17 cellular contexts compared by ENCODE assay signal in the genomic region with DNA sequence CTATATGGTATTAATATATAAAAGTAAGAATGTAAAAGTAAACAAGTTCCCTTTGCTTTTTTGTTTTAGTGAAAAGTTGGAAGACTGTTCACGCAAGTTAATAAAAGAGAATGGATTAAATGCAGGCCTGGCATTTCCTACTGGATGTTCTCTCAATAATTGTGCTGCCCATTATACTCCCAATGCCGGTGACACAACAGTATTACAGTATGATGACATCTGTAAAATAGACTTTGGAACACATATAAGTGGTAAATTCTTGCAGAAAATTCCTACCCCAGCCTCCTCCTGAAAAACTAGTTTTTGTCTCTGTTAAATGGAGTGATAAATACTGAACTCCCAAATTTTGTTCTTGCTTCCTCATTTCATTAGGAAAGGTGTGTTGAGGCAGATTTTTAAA. TPM values are rescaled to one million over a fixed set of nuclear protein-coding genes. Genes with fewer than 3 reads are reported as not detected.
DNase-seq lines count a peak whose midpoint lies in the region; ATAC-seq, FAIRE-seq and TF ChIP-seq lines count a peak whose summit lies in the region.
"Had no signal": no experiment of that assay in that cellular context is flagged by ENCODE, and none has a peak within 500 bp of the region (broad histone marks: within the 10 kb centered on the region; RNA-seq: fewer than 3 reads in every experiment).

No MANE protein-coding gene starts in this region.

- no peak overlapping the region for H3K9ac ChIP-seq in HepG2 (ENCODE audit: insufficient read depth, low read depth, low read length)

- TF ChIP-seq POLR2A in HepG2 (IDR thresholded peaks at IDR 0.05; ENCODE audit: insufficient read depth in 1 of 2, low read depth in 2 of 2, low read length in 2 of 2) = no peak

- H3K9me3 ChIP-seq in CD4-positive, CD25-positive, alpha-beta regulatory T cell (ENCODE audit: control insufficient read depth in 2 of 2, low read length in 2 of 2) = no peaks in the 10 kb centered on the region
- H3K9me3 ChIP-seq in HepG2 (ENCODE audit: low read length) = no peaks in the 10 kb centered on the region
- H3K9me3 ChIP-seq: Caco-2 had no signal

- H3K79me2 ChIP-seq in HepG2 (ENCODE audit: insufficient read depth, low read length) = peaks cover 10% of the 10 kb centered on the region

- peaks cover 13 to 21% (median 15%) of the 10 kb centered on the region in 4 donors for H3K4me1 Mint-ChIP-seq in CD4-positive, CD25-positive, alpha-beta regulatory T cell
- H3K4me1 Mint-ChIP-seq in memory B cell = peaks cover 2% of the 10 kb centered on the region
- peaks cover 7% of the 10 kb centered on the region for H3K4me1 Mint-ChIP-seq in activated CD4-positive, alpha-beta T cell treated with anti-CD3 and anti-CD28 coated beads for 36 hours

- intact Hi-C loops in HepG2 (cut with micrococcal nuclease; ENCODE audit: unreplicated experiment) = no loop called here
- intact Hi-C loops in activated CD4-positive, alpha-beta T cell treated with anti-CD3 and anti-CD28 coated beads for 36 hours (cut with DNase I, micrococcal nuclease) = no loop called here

- CTCF ChIA-PET in HepG2 (lab: Yijun Ruan, JAX; ENCODE audit: low intra/inter-chr PET ratio, low total read pairs) = no interaction called here
- CTCF ChIA-PET in activated CD4-positive, alpha-beta T cell treated with anti-CD3 and anti-CD28 coated beads for 36 hours (lab: Charles Lee) = no interaction called here

- in situ Hi-C loops in HepG2 (cut with HindIII; ENCODE audit: extremely low pct_ligation_motif_present, low pct_unique_long_range_greater_than_20kb) = no loop called here

- H3K4me3 ChIP-seq in CD4-positive, CD25-positive, alpha-beta regulatory T cell (ENCODE audit: low read depth, low read length) = no peak overlapping the region
- H3K4me3 ChIP-seq in HepG2 (replicated peaks in 1 of 3; ENCODE audit: insufficient read depth in 1 of 3, low read depth in 2 of 3, low read length in 3 of 3) = no peak overlapping the region

- no peak overlapping the region for H3K4me2 ChIP-seq in HepG2 (ENCODE audit: low read depth, low read length)

- H3K36me3 ChIP-seq in CD4-positive, CD25-positive, alpha-beta regulatory T cell (ENCODE audit: control insufficient read depth, insufficient read depth, low read length) = peaks cover 66% of the 10 kb centered on the region
- H3K36me3 ChIP-seq in HepG2 (replicated peaks in 1 of 2; ENCODE audit: control insufficient read depth in 1 of 2, insufficient read depth in 2 of 2, low read length in 2 of 2) = peaks cover 9 to 77% of the 10 kb centered on the region in 2 experiments; a peak in 4 of 5 replicates

- WGBS in HepG2 (ENCODE audit: low lambda C conversion rate) = 82% methylated on average over 2 of the region's 2 CpGs

- POLR2A ChIA-PET in HepG2 (lab: Yijun Ruan, JAX) = no interaction called here
- POLR2A ChIA-PET in activated CD4-positive, alpha-beta T cell treated with anti-CD3 and anti-CD28 coated beads for 36 hours (lab: Charles Lee) = no interaction called here

- peaks cover 54% of the 10 kb centered on the region for H3K36me3 Mint-ChIP-seq in CD4-positive, CD25-positive, alpha-beta regulatory T cell
- peaks cover 37% of the 10 kb centered on the region for H3K36me3 Mint-ChIP-seq in memory B cell
- peaks cover 59% of the 10 kb centered on the region for H3K36me3 Mint-ChIP-seq in activated CD4-positive, alpha-beta T cell treated with anti-CD3 and anti-CD28 coated beads for 36 hours (ENCODE audit: low read depth)

- no peak overlapping the region for H3K4me3 Mint-ChIP-seq in CD4-positive, CD25-positive, alpha-beta regulatory T cell
- H3K4me3 Mint-ChIP-seq in memory B cell = no peak overlapping the region
- H3K4me3 Mint-ChIP-seq in activated CD4-positive, alpha-beta T cell treated with anti-CD3 and anti-CD28 coated beads for 36 hours = no peak overlapping the region
- H3K4me3 Mint-ChIP-seq: CD8-positive, alpha-beta T cell had no signal

- TF ChIP-seq CTCF in VCaP (conservative IDR thresholded peaks at IDR 0.05) = no peak
- TF ChIP-seq CTCF in HepG2 (CRISPR knock-in tag; IDR thresholded peaks at IDR 0.05) = no peak

- no peaks in the 10 kb centered on the region for H3K4me1 ChIP-seq in CD4-positive, CD25-positive, alpha-beta regulatory T cell (ENCODE audit: control insufficient read depth, insufficient read depth, low read length, poor library complexity, severe bottlenecking)
- H3K4me1 ChIP-seq in HepG2 (ENCODE audit: insufficient read depth, low read length) = peaks cover 14% of the 10 kb centered on the region
- H3K4me1 ChIP-seq: Caco-2 had no signal

- no peak for DNase-seq in CD4-positive, CD25-positive, alpha-beta regulatory T cell
- no peak for DNase-seq in HepG2 (ENCODE audit: low spot score)
- DNase-seq in memory B cell (ENCODE audit: low spot score in 2 of 2) = no peak
- no peak for DNase-seq in activated CD4-positive, alpha-beta T cell treated with anti-CD3 and anti-CD28 coated beads for 36 hours
- DNase-seq in KG1 (lab: John Stamatoyannopoulos, UW) = no peak
- DNase-seq: 8988T; C1 segment of cervical spinal cord; CD8-positive, alpha-beta T cell; DMS153; DND-41; H7; HCEC 1CT had no signal

- no peaks in the 10 kb centered on the region for H3K9me3 Mint-ChIP-seq in CD4-positive, CD25-positive, alpha-beta regulatory T cell
- H3K9me3 Mint-ChIP-seq in memory B cell = no peaks in the 10 kb centered on the region
- H3K9me3 Mint-ChIP-seq in activated CD4-positive, alpha-beta T cell treated with anti-CD3 and anti-CD28 coated beads for 36 hours (ENCODE audit: low read depth) = no peaks in the 10 kb centered on the region
- H3K9me3 Mint-ChIP-seq: CD8-positive, alpha-beta T cell had no signal

- BruUV-seq in HepG2 (replicated peaks; lab: Mats Ljungman, UMichigan) = no TSS peak

- no peak overlapping the region for H3K27ac Mint-ChIP-seq in CD4-positive, CD25-positive, alpha-beta regulatory T cell
- H3K27ac Mint-ChIP-seq in memory B cell = peak overlapping the region; percentile 41
- H3K27ac Mint-ChIP-seq in activated CD4-positive, alpha-beta T cell treated with anti-CD3 and anti-CD28 coated beads for 36 hours = no peak overlapping the region

- no peaks in the 10 kb centered on the region for H3K27me3 Mint-ChIP-seq in CD4-positive, CD25-positive, alpha-beta regulatory T cell
- no peaks in the 10 kb centered on the region for H3K27me3 Mint-ChIP-seq in memory B cell
- H3K27me3 Mint-ChIP-seq in activated CD4-positive, alpha-beta T cell treated with anti-CD3 and anti-CD28 coated beads for 36 hours = no peaks in the 10 kb centered on the region

- FAIRE-seq in HepG2 (lab: Jason Lieb, UNC) = no peak
- FAIRE-seq: GM12892, H1 had no signal

- no peaks in the 10 kb centered on the region for H3K27me3 ChIP-seq in CD4-positive, CD25-positive, alpha-beta regulatory T cell (ENCODE audit: control insufficient read depth, insufficient read depth, low read length)
- no peaks in the 10 kb centered on the region for H3K27me3 ChIP-seq in HepG2 (ENCODE audit: control insufficient read depth in 1 of 2, insufficient read depth in 2 of 2, low read length in 2 of 2)

- H3K27ac ChIP-seq in CD4-positive, CD25-positive, alpha-beta regulatory T cell (ENCODE audit: insufficient read depth, low read length, poor library complexity, severe bottlenecking) = peak overlapping the region; percentile 15
- H3K27ac ChIP-seq in VCaP (peak overlapping the region; percentile 1; the same call in 1 of the 2 replicates), HepG2 (ENCODE audit: extremely low read length, insufficient read depth, low read length) (no peak overlapping the region)

- TF ChIP-seq RAD21 in HepG2 (CRISPR knock-in tag; IDR thresholded peaks at IDR 0.05) = no peak

- H4K20me1 ChIP-seq in HepG2 (ENCODE audit: insufficient read depth, low read length) = no peaks in the 10 kb centered on the region

- no peak overlapping the region for H2AFZ ChIP-seq in HepG2 (ENCODE audit: low read length)

- ATAC-seq in CD4-positive, CD25-positive, alpha-beta regulatory T cell (ENCODE audit: low read depth in 2 of 2) = no peak
- ATAC-seq in HepG2 = no peak
- no peak for ATAC-seq in memory B cell (ENCODE audit: low read depth)
- no peak for ATAC-seq in activated CD4-positive, alpha-beta T cell treated with anti-CD3 and anti-CD28 coated beads for 36 hours
- ATAC-seq in HG02970 (IDR thresholded peaks at IDR 0.05; ENCODE audit: low FRiP score, unreplicated experiment) = no peak
- ATAC-seq: CD8-positive, alpha-beta T cell had no signal

- TF ChIP-seq EP300 in HepG2 (IDR thresholded peaks at IDR 0.05; ENCODE audit: low read depth in 2 of 2, low read length in 2 of 2) = no peak
- no peak for TF ChIP-seq EP300 in HepG2 (CRISPR knock-in tag; IDR thresholded peaks at IDR 0.05; ENCODE audit: borderline replicate concordance)

RNA-seq across cellular contexts. Expression of a gene that starts 20.9 kb away (rescaled TPM):
- 55.7 TPM for total RNA-seq in CD4-positive, CD25-positive, alpha-beta regulatory T cell
- polyA plus RNA-seq in CD4-positive, CD25-positive, alpha-beta regulatory T cell = 10 to 100 TPM; 33.9 to 42.0 (median 36.9) TPM
- 131 and 204 TPM in 2 replicates for total RNA-seq in HepG2 (2016; rRNA removed; fragmentation: Illumina TruSeq; extraction: Trizol)
- total RNA-seq in HepG2 (2016; cell fraction: cytosol; rRNA removed; fragmentation: Illumina TruSeq; extraction: Trizol; ENCODE audit: low read depth) = 21.4 and 23.9 TPM in 2 replicates
- 131 and 201 TPM in 2 replicates for total RNA-seq in HepG2 (2016; cell fraction: insoluble cytoplasmic fraction; rRNA removed; fragmentation: Illumina TruSeq; extraction: Trizol)
- 42.6 and 52.7 TPM in 2 replicates for total RNA-seq in HepG2 (2016; cell fraction: membrane; rRNA removed; fragmentation: Illumina TruSeq; extraction: Trizol)
- 62.6 and 66.2 TPM in 2 replicates for total RNA-seq in HepG2 (2016; cell fraction: nucleus; rRNA removed; fragmentation: Illumina TruSeq; extraction: Trizol)
- polyA plus RNA-seq in HepG2 (2011; rRNA removed) = 45.5 and 67.8 TPM in 2 replicates
- 28.2 and 39.5 TPM in 2 replicates for polyA plus RNA-seq in HepG2 (2011; cell fraction: cytosol; rRNA removed)
- 12.7 and 22.3 TPM in 2 replicates for polyA plus RNA-seq in HepG2 (2011; cell fraction: nucleus; rRNA removed)
- polyA plus RNA-seq in HepG2 (2012) = 87.5 and 112 TPM in 2 replicates
- 13.5 and 16.5 TPM in 2 replicates for polyA plus RNA-seq in HepG2 (2016; cell fraction: cytosol; fragmentation: Illumina TruSeq; extraction: Trizol; ENCODE audit: low read depth)
- polyA plus RNA-seq in HepG2 (2016; cell fraction: insoluble cytoplasmic fraction; fragmentation: Illumina TruSeq; extraction: Trizol; ENCODE audit: low read depth) = 213 and 228 TPM in 2 replicates
- 32.1 and 38.2 TPM in 2 replicates for polyA plus RNA-seq in HepG2 (2016; cell fraction: membrane; fragmentation: Illumina TruSeq; extraction: Trizol; ENCODE audit: low read depth)
- 73.0 and 79.4 TPM in 2 replicates for polyA plus RNA-seq in HepG2 (2016; cell fraction: nucleus; fragmentation: Illumina TruSeq; extraction: Trizol; ENCODE audit: insufficient read depth, low read depth)
- 12.0 and 19.3 TPM in 2 replicates for polyA minus RNA-seq in HepG2 (2011; rRNA and poly(A)+ RNA removed; ENCODE audit: low replicate concordance)
- polyA minus RNA-seq in HepG2 (2011; cell fraction: cytosol; rRNA and poly(A)+ RNA removed) = 28.9 and 29.6 TPM in 2 replicates
- 89.4 and 91.0 TPM in 2 replicates for polyA minus RNA-seq in HepG2 (2011; cell fraction: nucleus; rRNA and poly(A)+ RNA removed)
- 100 to 1,000 TPM; 136 to 152 TPM for total RNA-seq in activated CD4-positive, alpha-beta T cell treated with anti-CD3 and anti-CD28 coated beads for 36 hours

RNA-seq across cellular contexts. Expression of a gene that starts 56.4 kb away (rescaled TPM):
- total RNA-seq in CD4-positive, CD25-positive, alpha-beta regulatory T cell = 1.4 TPM
- polyA plus RNA-seq in CD4-positive, CD25-positive, alpha-beta regulatory T cell = 1 to 10 TPM in 3 of 4 donors, under 1 TPM in 1; 0.86 to 2.9 (median 2.1) TPM
- total RNA-seq in HepG2 (2016; rRNA removed; fragmentation: Illumina TruSeq; extraction: Trizol) = 0.07 and 0.11 TPM in 2 replicates
- 0.35 TPM in 1 of 2 replicates, not detected in the other for total RNA-seq in HepG2 (2016; cell fraction: cytosol; rRNA removed; fragmentation: Illumina TruSeq; extraction: Trizol; ENCODE audit: low read depth)
- 0.11 and 0.12 TPM in 2 replicates for total RNA-seq in HepG2 (2016; cell fraction: insoluble cytoplasmic fraction; rRNA removed; fragmentation: Illumina TruSeq; extraction: Trizol)
- 0.22 TPM in 1 of 2 replicates, not detected in the other for total RNA-seq in HepG2 (2016; cell fraction: membrane; rRNA removed; fragmentation: Illumina TruSeq; extraction: Trizol)
- total RNA-seq in HepG2 (2016; cell fraction: nucleus; rRNA removed; fragmentation: Illumina TruSeq; extraction: Trizol) = not detected in 2 replicates
- 0.04 and 0.05 TPM in 2 replicates for polyA plus RNA-seq in HepG2 (2011; rRNA removed)
- polyA plus RNA-seq in HepG2 (2011; cell fraction: cytosol; rRNA removed) = 0.08 TPM in 1 of 2 replicates, not detected in the other
- 0.06 TPM in 1 of 2 replicates, not detected in the other for polyA plus RNA-seq in HepG2 (2011; cell fraction: nucleus; rRNA removed)
- 0.11 and 0.12 TPM in 2 replicates for polyA plus RNA-seq in HepG2 (2012)
- polyA plus RNA-seq in HepG2 (2016; cell fraction: cytosol; fragmentation: Illumina TruSeq; extraction: Trizol; ENCODE audit: low read depth) = not detected in 2 replicates
- 0.09 TPM in 1 of 2 replicates, not detected in the other for polyA plus RNA-seq in HepG2 (2016; cell fraction: insoluble cytoplasmic fraction; fragmentation: Illumina TruSeq; extraction: Trizol; ENCODE audit: low read depth)
- not detected in 2 replicates for polyA plus RNA-seq in HepG2 (2016; cell fraction: membrane; fragmentation: Illumina TruSeq; extraction: Trizol; ENCODE audit: low read depth)
- polyA plus RNA-seq in HepG2 (2016; cell fraction: nucleus; fragmentation: Illumina TruSeq; extraction: Trizol; ENCODE audit: insufficient read depth, low read depth) = 0.79 TPM in 1 of 2 replicates, not detected in the other
- polyA minus RNA-seq in HepG2 (2011; rRNA and poly(A)+ RNA removed; ENCODE audit: low replicate concordance) = not detected in 2 replicates
- not detected in 2 replicates for polyA minus RNA-seq in HepG2 (2011; cell fraction: cytosol; rRNA and poly(A)+ RNA removed)
- polyA minus RNA-seq in HepG2 (2011; cell fraction: nucleus; rRNA and poly(A)+ RNA removed) = not detected in 2 replicates
- 1 to 10 TPM; 4.1 to 5.3 TPM for total RNA-seq in activated CD4-positive, alpha-beta T cell treated with anti-CD3 and anti-CD28 coated beads for 36 hours
